8 cellular contexts compared by ENCODE assay signal in the genomic region with DNA sequence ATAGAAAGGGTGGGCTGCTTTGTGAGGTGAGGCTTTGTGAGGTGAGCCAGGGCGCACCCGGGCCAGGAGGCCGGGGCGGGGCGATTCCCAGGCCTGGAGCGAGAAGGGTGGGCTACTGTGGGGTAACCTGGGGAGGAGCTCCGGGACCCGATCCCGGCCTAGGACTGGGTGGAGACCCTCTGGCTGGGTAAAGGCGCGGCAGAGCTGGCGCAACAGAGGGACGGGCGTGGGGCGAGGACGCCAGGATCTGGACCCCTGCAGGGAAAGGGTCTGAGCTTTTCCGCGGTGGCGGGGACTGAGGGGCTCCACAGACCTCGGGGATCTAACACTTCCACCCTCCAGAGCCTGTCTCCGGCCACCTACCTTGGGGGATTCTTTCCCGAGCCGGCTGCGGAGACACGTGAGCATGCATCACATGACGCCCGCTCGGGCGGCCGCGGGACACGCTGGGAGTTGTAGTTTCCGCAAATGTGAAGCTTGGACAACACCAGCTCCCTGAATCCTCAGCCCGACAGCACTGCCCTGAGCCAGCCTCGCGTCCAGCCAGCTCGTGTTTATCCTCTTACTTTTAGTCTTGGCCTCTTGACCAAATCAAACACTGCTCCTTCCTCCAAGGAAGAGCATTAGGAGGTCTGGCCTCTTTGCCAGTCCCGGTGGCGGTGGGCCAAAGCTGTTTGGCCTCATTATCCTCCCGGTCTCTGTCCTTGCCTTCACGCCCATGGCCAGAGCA.
A peak's percentile ranks its signal among the peaks of the same experiment; 100 is the strongest.
DNase-seq lines count a peak whose midpoint lies in the region; ATAC-seq and TF ChIP-seq lines count a peak whose summit lies in the region.

A gene with protein sequence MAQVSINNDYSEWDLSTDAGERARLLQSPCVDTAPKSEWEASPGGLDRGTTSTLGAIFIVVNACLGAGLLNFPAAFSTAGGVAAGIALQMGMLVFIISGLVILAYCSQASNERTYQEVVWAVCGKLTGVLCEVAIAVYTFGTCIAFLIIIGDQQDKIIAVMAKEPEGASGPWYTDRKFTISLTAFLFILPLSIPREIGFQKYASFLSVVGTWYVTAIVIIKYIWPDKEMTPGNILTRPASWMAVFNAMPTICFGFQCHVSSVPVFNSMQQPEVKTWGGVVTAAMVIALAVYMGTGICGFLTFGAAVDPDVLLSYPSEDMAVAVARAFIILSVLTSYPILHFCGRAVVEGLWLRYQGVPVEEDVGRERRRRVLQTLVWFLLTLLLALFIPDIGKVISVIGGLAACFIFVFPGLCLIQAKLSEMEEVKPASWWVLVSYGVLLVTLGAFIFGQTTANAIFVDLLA (minus strand): TSS at position 417 of the 730 bp plus-strand sequence. CDS start 4,644 bp downstream, outside the sequence.

- H3K36me3 ChIP-seq in mucosa of rectum (ENCODE audit: control insufficient read depth in 2 of 2, insufficient read depth in 2 of 2, low read length in 2 of 2): peaks cover 0 to 4% of the 10 kb centered on the region in 2 donors

- peak within 1 kb of the TSS in 1 of 2 donors; percentile 67 for H3K27ac ChIP-seq in mucosa of rectum (ENCODE audit: low read depth in 2 of 2, low read length in 2 of 2)

- DNase-seq in COLO668 (lab: John Stamatoyannopoulos, UW; ENCODE audit: unreplicated experiment) (peak; percentile 83), OCI-M1 (lab: John Stamatoyannopoulos, UW) (peak; percentile 70), activated T-cell treated with anti-CD3 and anti-CD28 coated beads for 48 hours (ENCODE audit: low read depth) (peak; percentile 69), erythroblast (lab: John Stamatoyannopoulos, UW) (peak; percentile 81 to 85)
- DNase-seq in stimulated activated CD8-positive, alpha-beta memory T cell treated with anti-CD3 and anti-CD28 coated beads, Interleukin-4, amount 100 ng/mL, for 4 hours (ENCODE audit: low read depth in 2 of 2, low spot score in 1 of 2): peak; percentile 41 to 56

- peak within 1 kb of the TSS; percentile 95 to 98 for H3K4me3 ChIP-seq in mucosa of rectum (ENCODE audit: low read length in 2 of 2)

- no peaks in the 10 kb centered on the region for H3K9me3 ChIP-seq in mucosa of rectum (ENCODE audit: control insufficient read depth in 2 of 2, low read length in 2 of 2)

- H3K27me3 ChIP-seq in mucosa of rectum (ENCODE audit: control insufficient read depth in 2 of 2, insufficient read depth in 2 of 2, low read length in 2 of 2): no peaks in the 10 kb centered on the region

- H3K9ac ChIP-seq in mucosa of rectum (ENCODE audit: low read depth in 1 of 2, low read length in 2 of 2): peak within 1 kb of the TSS; percentile 83 to 93

- ATAC-seq in GM19452 (IDR thresholded peaks at IDR 0.05; ENCODE audit: unreplicated experiment) (peak; percentile 97), HG03575 (IDR thresholded peaks at IDR 0.05; ENCODE audit: extremely low read depth, insufficient number of reproducible peaks, low FRiP score, unreplicated experiment) (peak; percentile 84)

- peak; percentile 47 for TF ChIP-seq POLR2A in erythroblast (IDR thresholded peaks at IDR 0.05; ENCODE audit: low read length)

- peaks cover 10% of the 10 kb centered on the region in 2 donors for H3K4me1 ChIP-seq in mucosa of rectum (ENCODE audit: control insufficient read depth in 2 of 2, insufficient read depth in 2 of 2, low read length in 2 of 2)
